In genomic region chr19:10836478-10837325, GRCh38 we compare ENCODE assay signal across 8 cellular contexts. TPM values are rescaled to one million over a fixed set of nuclear protein-coding genes. Genes with fewer than 3 reads are reported as not detected.
A peak's percentile ranks its signal among the peaks of the same experiment; 100 is the strongest.
DNase-seq lines count a peak whose midpoint lies in the region; ATAC-seq and TF ChIP-seq lines count a peak whose summit lies in the region.

No MANE protein-coding gene starts in this region.

- peak overlapping the region; percentile 67 for H3K18ac ChIP-seq in trophoblast cell (ENCODE audit: low read length)

- H3K79me1 ChIP-seq in trophoblast cell (ENCODE audit: low read length): peaks cover 10% of the 10 kb centered on the region

- no peaks in the 10 kb centered on the region for H3K27me3 ChIP-seq in Panc1 (ENCODE audit: control insufficient read depth, insufficient read depth, low read length)
- H3K27me3 ChIP-seq in trophoblast cell (ENCODE audit: insufficient read depth, low read length): no peaks in the 10 kb centered on the region

- H4K12ac ChIP-seq in trophoblast cell (ENCODE audit: low read depth, low read length): peak overlapping the region; percentile 94

- peak overlapping the region; percentile 96 for H2BK120ac ChIP-seq in trophoblast cell (ENCODE audit: insufficient read depth, low read length, poor library complexity)

- peak overlapping the region; percentile 99 for H3K14ac ChIP-seq in trophoblast cell (ENCODE audit: low read length)

- DNase-seq in Panc1 (ENCODE audit: low read depth, low spot score) (no peak), activated gamma-delta T cell treated with Interleukin-2 at 50 U/mL for 16 hours (peak; percentile 68), glutamatergic neuron (peak; percentile 71), trophoblast cell (peak in 1 of 2 donors; percentile 75), ureter (ENCODE audit: low spot score) (peak; percentile 85)

- peak overlapping the region; percentile 92 for H3K4me3 Mint-ChIP-seq in glutamatergic neuron (ENCODE audit: unreplicated experiment)

- no TSS peak for BruUV-seq in Panc1 (replicated peaks; lab: Mats Ljungman, UMichigan)

- H3K4me2 ChIP-seq in trophoblast cell (ENCODE audit: low read length): peak overlapping the region; percentile 80

- CTCF ChIA-PET in Panc1 (lab: Charles Lee): interaction anchor here (0.5 to 2.4 kb wide), 4 partner anchors 21 to 70 kb away, joined by 3 to 16 read pairs (median 6); no protein-coding TSS in a partner anchor

- peak overlapping the region; percentile 59 for H3K4ac ChIP-seq in trophoblast cell (ENCODE audit: low read depth, low read length)

- H3K4me3 ChIP-seq in Panc1 (ENCODE audit: low read depth in 2 of 2, low read length in 2 of 2) (peak overlapping the region; percentile 58 to 61), trophoblast cell (ENCODE audit: low read depth, low read length) (peak overlapping the region; percentile 4)

- no peaks in the 10 kb centered on the region for H3K36me3 ChIP-seq in Panc1 (ENCODE audit: control insufficient read depth, insufficient read depth, low read length)
- H3K36me3 ChIP-seq in trophoblast cell (ENCODE audit: control insufficient read depth in 1 of 2, insufficient read depth in 2 of 2, low read length in 2 of 2): peaks cover 24 to 27% of the 10 kb centered on the region in 2 experiments

- WGBS in trophoblast cell (ENCODE audit: extremely low coverage, insufficient coverage, insufficient read length): no CpG with 5 or more reads among the region's 38 CpGs

- H3K4me1 ChIP-seq in Panc1 (ENCODE audit: control insufficient read depth, insufficient read depth, low read length): no peaks in the 10 kb centered on the region; the same call in 1 of the 2 replicates
- peaks cover 9% of the 10 kb centered on the region in 2 experiments for H3K4me1 ChIP-seq in trophoblast cell (ENCODE audit: control insufficient read depth in 1 of 2, insufficient read depth in 2 of 2, low read length in 2 of 2)

- H3K23ac ChIP-seq in trophoblast cell (ENCODE audit: low read length): no peak overlapping the region

- in situ Hi-C loops in Panc1 (cut with HindIII; ENCODE audit: low pct_unique_long_range_greater_than_20kb, low sequenced_read_pairs): no loop called here

- POLR2A ChIA-PET in Panc1 (lab: Charles Lee): interaction anchor here (1.4 kb wide), 1 partner anchor 22 kb away, joined by 5 read pairs; no protein-coding TSS in a partner anchor

- peak overlapping the region; percentile 99 for H4K8ac ChIP-seq in trophoblast cell (ENCODE audit: low read depth, low read length)

- H3K27ac ChIP-seq in Panc1 (ENCODE audit: low read length) (peak overlapping the region; percentile 91), trophoblast cell (ENCODE audit: low read depth, low read length) (peak overlapping the region; percentile 99)

- peak overlapping the region; percentile 45 for H2AK5ac ChIP-seq in trophoblast cell (ENCODE audit: low read length)

- H3K9me3 Mint-ChIP-seq in glutamatergic neuron (ENCODE audit: unreplicated experiment): peaks cover 13% of the 10 kb centered on the region

- TF ChIP-seq CTCF in Panc1 (IDR thresholded peaks at IDR 0.05) (no peak), glutamatergic neuron (IDR thresholded peaks at IDR 0.05; ENCODE audit: partially characterized antibody, unreplicated experiment) (no peak)

- ATAC-seq in GM18498 (IDR thresholded peaks at IDR 0.05; ENCODE audit: unreplicated experiment): peak; percentile 24
- ATAC-seq in HG03565 (IDR thresholded peaks at IDR 0.05; ENCODE audit: unreplicated experiment): peak; percentile 8
- no peak for ATAC-seq in Panc1
- no peak for ATAC-seq in HG02571 (IDR thresholded peaks at IDR 0.05; ENCODE audit: unreplicated experiment)

- peaks cover 17% of the 10 kb centered on the region for H3K27me3 Mint-ChIP-seq in glutamatergic neuron (ENCODE audit: unreplicated experiment)

- peaks cover 5% of the 10 kb centered on the region for H3K79me2 ChIP-seq in trophoblast cell (ENCODE audit: control insufficient read depth, insufficient read depth, low read length, poor library complexity)

- no peaks in the 10 kb centered on the region for H3K36me3 Mint-ChIP-seq in glutamatergic neuron (ENCODE audit: unreplicated experiment)

- peak overlapping the region; percentile 73 for H3K9ac ChIP-seq in trophoblast cell (ENCODE audit: low read length)

- peaks cover 6% of the 10 kb centered on the region for H3K4me1 Mint-ChIP-seq in glutamatergic neuron (ENCODE audit: low read depth, unreplicated experiment)

- no peak overlapping the region for H2BK12ac ChIP-seq in trophoblast cell (ENCODE audit: low read length)

- peak overlapping the region; percentile 97 for H3K27ac Mint-ChIP-seq in glutamatergic neuron (ENCODE audit: unreplicated experiment)

- H4K91ac ChIP-seq in trophoblast cell (ENCODE audit: low read depth, low read length): peak overlapping the region; percentile 99

- intact Hi-C loops in Panc1 (cut with micrococcal nuclease; ENCODE audit: unreplicated experiment): no loop called here

- peak overlapping the region; percentile 94 for H2BK5ac ChIP-seq in trophoblast cell (ENCODE audit: low read depth, low read length, poor library complexity)

- H3K9me3 ChIP-seq in Panc1 (ENCODE audit: control insufficient read depth, insufficient read depth, low read depth, low read length): peaks cover 3% of the 10 kb centered on the region; the same call in 1 of the 2 replicates
- peaks cover 11% of the 10 kb centered on the region for H3K9me3 ChIP-seq in trophoblast cell (ENCODE audit: insufficient read depth, low read depth, low read length)

- peak overlapping the region; percentile 98 for H2AFZ ChIP-seq in trophoblast cell (ENCODE audit: insufficient read depth, low read length, poor library complexity)

RNA-seq across cellular contexts. Expression of gene TMED1, which starts 0.7 kb away (rescaled TPM):
- total RNA-seq in Panc1 (2021; ENCODE audit: unreplicated experiment): 30.3 TPM
- polyA plus RNA-seq in Panc1 (2012; ENCODE audit: insufficient read length): 47.0 TPM
- total RNA-seq in glutamatergic neuron (ENCODE audit: unreplicated experiment): 10.4 TPM
- polyA plus RNA-seq in trophoblast cell (2013): 19.6 and 20.0 TPM in 2 replicates
- total RNA-seq in ureter: 13.3 TPM

RNA-seq across cellular contexts. Expression of gene C19orf38, which starts 11.5 kb away (rescaled TPM):
- not detected for total RNA-seq in Panc1 (2021; ENCODE audit: unreplicated experiment)
- polyA plus RNA-seq in Panc1 (2012; ENCODE audit: insufficient read length): 0.33 TPM
- total RNA-seq in glutamatergic neuron (ENCODE audit: unreplicated experiment): 0.44 TPM
- polyA plus RNA-seq in trophoblast cell (2013): 0.38 and 0.44 TPM in 2 replicates
- total RNA-seq in ureter: 0.99 TPM

RNA-seq across cellular contexts. Expression of gene CARM1, which starts 34.7 kb away (rescaled TPM):
- total RNA-seq in Panc1 (2021; ENCODE audit: unreplicated experiment): 44.9 TPM
- 64.9 TPM for polyA plus RNA-seq in Panc1 (2012; ENCODE audit: insufficient read length)
- 133 TPM for total RNA-seq in glutamatergic neuron (ENCODE audit: unreplicated experiment)
- polyA plus RNA-seq in trophoblast cell (2013): 77.7 and 79.2 TPM in 2 replicates
- 41.2 TPM for total RNA-seq in ureter

Comparison
In these comparisons a context has a peak if more than half of its experiments do, and no peak if none do; other contexts are left out.
1. ATAC-seq: peak in GM18498 (single experiment) and HG03565 (single experiment); none in Panc1 (single experiment) and HG02571 (single experiment).